ENCODE assay signal across 30 cellular contexts in the genomic region with DNA sequence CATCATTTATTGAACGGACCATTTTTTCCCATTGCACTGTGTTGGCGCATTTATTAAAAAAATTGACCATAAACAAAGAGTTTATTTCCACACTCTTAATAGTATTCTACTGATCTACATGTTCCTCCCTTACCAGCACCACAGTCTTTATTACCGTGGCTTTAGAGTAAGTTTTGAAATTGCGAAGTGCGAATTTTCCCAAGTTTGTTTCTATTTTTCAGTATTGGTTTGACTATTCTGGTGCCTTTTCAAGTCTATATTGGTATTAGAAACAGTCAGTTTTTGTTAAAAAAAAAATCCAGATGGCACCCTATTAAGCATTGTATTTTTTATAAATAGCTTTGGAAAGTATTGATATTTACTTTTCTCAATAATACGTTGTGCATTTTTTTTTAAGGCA.
"Had no signal": no experiment of that assay in that cellular context is flagged by ENCODE, and none has a peak within 500 bp of the region (broad histone marks: within the 10 kb centered on the region; RNA-seq: fewer than 3 reads in every experiment).

No MANE protein-coding gene starts in this region.

- H3K4me3 Mint-ChIP-seq: activated CD4-positive, alpha-beta memory T cell treated with anti-CD3 and anti-CD28 coated beads, Interleukin-2, amount 10 ng/mL, durations not matched to agents 7 days and 5 days; activated CD4-positive, alpha-beta T cell treated with anti-CD3 and anti-CD28 coated beads, Interleukin-2, amount 10 ng/mL, durations not matched to agents 7 days and 5 days; activated naive CD8-positive, alpha-beta T cell; activated T-cell treated with anti-CD3 and anti-CD28 coated beads, Interleukin-2, amount 50 U/mL, for 24 hours; activated T-cell treated with anti-CD3 and anti-CD28 coated beads, Interleukin-2, amount 50 U/mL, for 72 hours; effector memory CD8-positive, alpha-beta T cell had no signal

- H3K27me3 ChIP-seq: body of pancreas, esophagus muscularis mucosa, foreskin keratinocyte, gastrocnemius medialis, heart left ventricle had no signal

- H3K27me3 Mint-ChIP-seq: activated CD4-positive, alpha-beta memory T cell treated with anti-CD3 and anti-CD28 coated beads, Interleukin-2, amount 10 ng/mL, durations not matched to agents 7 days and 5 days; activated CD4-positive, alpha-beta T cell treated with anti-CD3 and anti-CD28 coated beads, Interleukin-2, amount 10 ng/mL, durations not matched to agents 7 days and 5 days; activated naive CD8-positive, alpha-beta T cell; activated T-cell treated with anti-CD3 and anti-CD28 coated beads, Interleukin-2, amount 50 U/mL, for 24 hours; effector memory CD8-positive, alpha-beta T cell had no signal

- H3K9me3 Mint-ChIP-seq: activated CD4-positive, alpha-beta T cell treated with anti-CD3 and anti-CD28 coated beads, Interleukin-2, amount 10 ng/mL, durations not matched to agents 7 days and 5 days; activated T-cell treated with anti-CD3 and anti-CD28 coated beads, Interleukin-2, amount 50 U/mL, for 24 hours had no signal

- H3K27ac Mint-ChIP-seq: activated CD4-positive, alpha-beta memory T cell treated with anti-CD3 and anti-CD28 coated beads, Interleukin-2, amount 10 ng/mL, durations not matched to agents 7 days and 5 days; activated CD4-positive, alpha-beta T cell treated with anti-CD3 and anti-CD28 coated beads, Interleukin-2, amount 10 ng/mL, durations not matched to agents 7 days and 5 days; activated naive CD8-positive, alpha-beta T cell; activated T-cell treated with anti-CD3 and anti-CD28 coated beads, Interleukin-2, amount 50 U/mL, for 24 hours; activated T-cell treated with anti-CD3 and anti-CD28 coated beads, Interleukin-2, amount 50 U/mL, for 72 hours; effector memory CD8-positive, alpha-beta T cell had no signal

- H3K9me3 ChIP-seq: body of pancreas, esophagus muscularis mucosa, gastrocnemius medialis, heart left ventricle had no signal

- H3K4me1 ChIP-seq: esophagus muscularis mucosa, foreskin keratinocyte, gastrocnemius medialis had no signal

- ATAC-seq: activated T-cell treated with anti-CD3 and anti-CD28 coated beads, Interleukin-2, amount 50 U/mL, for 72 hours; body of pancreas; effector memory CD8-positive, alpha-beta T cell; foreskin keratinocyte; gastrocnemius medialis; heart left ventricle had no signal

- H3K4me3 ChIP-seq: body of pancreas, esophagus muscularis mucosa, gastrocnemius medialis, heart left ventricle had no signal

- H3K36me3 Mint-ChIP-seq: activated naive CD8-positive, alpha-beta T cell had no signal

- H3K27ac ChIP-seq: body of pancreas, esophagus muscularis mucosa, foreskin keratinocyte, gastrocnemius medialis, heart left ventricle had no signal

- FAIRE-seq: colon had no signal

- DNase-seq: activated CD4-positive, alpha-beta memory T cell treated with anti-CD3 and anti-CD28 coated beads, Interleukin-2, amount 10 ng/mL, durations not matched to agents 7 days and 5 days; activated CD4-positive, alpha-beta T cell treated with anti-CD3 and anti-CD28 coated beads for 1 hour; activated CD4-positive, alpha-beta T cell treated with anti-CD3 and anti-CD28 coated beads for 4 hours; activated CD4-positive, alpha-beta T cell treated with anti-CD3 and anti-CD28 coated beads, Interleukin-2, amount 10 ng/mL, durations not matched to agents 7 days and 5 days; activated CD4-positive, alpha-beta T cell treated with anti-CD3 and anti-CD28 coated beads, Interleukin-2, amount 50 U/mL, for 4 hours; activated CD4-positive, CD25-positive, alpha-beta regulatory T cell; activated CD8-positive, alpha-beta memory T cell treated with anti-CD3 and anti-CD28 coated beads, Interleukin-2, amount 50 U/mL, for 48 hours; activated gamma-delta T cell; activated naive CD4-positive, alpha-beta T cell; activated naive CD4-positive, alpha-beta T cell treated with anti-CD3 and anti-CD28 coated beads, Interleukin-2, amount 50 U/mL, for 16 hours; activated T-cell treated with anti-CD3 and anti-CD28 coated beads for 4 hours; activated T-cell treated with anti-CD3 and anti-CD28 coated beads, Interleukin-2, amount 50 U/mL, for 24 hours; activated T-cell treated with anti-CD3 and anti-CD28 coated beads, Interleukin-2, amount 50 U/mL, for 72 hours; amniotic stem cell; anterior cingulate cortex; body of pancreas; caudate nucleus; cortex of kidney; dermis blood vessel endothelial cell; effector CD4-positive, alpha-beta T cell; effector memory CD8-positive, alpha-beta T cell; erythroblast; foreskin keratinocyte; gastrocnemius medialis; glutamatergic neuron; heart left ventricle; T-helper 2 cell had no signal

- H3K36me3 ChIP-seq: esophagus muscularis mucosa, gastrocnemius medialis, heart left ventricle had no signal

- H3K4me1 Mint-ChIP-seq: activated CD4-positive, alpha-beta memory T cell treated with anti-CD3 and anti-CD28 coated beads, Interleukin-2, amount 10 ng/mL, durations not matched to agents 7 days and 5 days; activated CD4-positive, alpha-beta T cell treated with anti-CD3 and anti-CD28 coated beads, Interleukin-2, amount 10 ng/mL, durations not matched to agents 7 days and 5 days had no signal
